In genomic region chr6:45884336-45884735, GRCh38 we compare ENCODE assay signal across 34 cellular contexts.
"Had no signal": no experiment of that assay in that cellular context is flagged by ENCODE, and none has a peak within 500 bp of the region (broad histone marks: within the 10 kb centered on the region; RNA-seq: fewer than 3 reads in every experiment).

No MANE protein-coding gene starts in this region.

- H3K9me3 Mint-ChIP-seq: activated B cell treated with CpG ODN at 0.5 μM for 24 hours; activated CD4-positive, alpha-beta memory T cell treated with anti-CD3 and anti-CD28 coated beads for 36 hours; activated CD8-positive, alpha-beta T cell treated with anti-CD3 and anti-CD28 coated beads for 36 hours; activated naive CD4-positive, alpha-beta T cell treated with anti-CD3 and anti-CD28 coated beads, Interleukin-2, amount 10 ng/mL, durations not matched to agents 7 days and 5 days; activated naive CD4-positive, alpha-beta T cell treated with anti-CD3 and anti-CD28 coated beads, Interleukin-2, amount 50 U/mL, for 24 hours; activated naive CD8-positive, alpha-beta T cell treated with anti-CD3 and anti-CD28 coated beads, Interleukin-2, amount 50 U/mL, for 24 hours; activated T-cell treated with anti-CD3 and anti-CD28 coated beads, Interleukin-2, amount 50 U/mL, for 4 hours; activated T-cell treated with anti-CD3 and anti-CD28 coated beads, Interleukin-2, amount 50 U/mL, for 72 hours; activated T-helper 2 cell treated with anti-CD3 and anti-CD28 coated beads, Interferon-gamma antibody, Interleukin-2, Interleukin-4, amounts not matched to agents 10 μg/mL and 5 μg/mL and 100 μg/mL, durations not matched to agents 14 hours and 24 hours and 36 hours; brain had no signal

- FAIRE-seq: TTC549 had no signal

- H3K4me1 Mint-ChIP-seq: activated B cell treated with CpG ODN at 0.5 μM for 24 hours; activated CD4-positive, alpha-beta T cell treated with anti-CD3 and anti-CD28 coated beads, Interleukin-2, amount 10 ng/mL, durations not matched to agents 24 days and 14 days; activated naive CD4-positive, alpha-beta T cell treated with anti-CD3 and anti-CD28 coated beads, Interleukin-2, amount 10 ng/mL, durations not matched to agents 7 days and 5 days; activated naive CD4-positive, alpha-beta T cell treated with anti-CD3 and anti-CD28 coated beads, Interleukin-2, amount 50 U/mL, for 24 hours; activated naive CD8-positive, alpha-beta T cell treated with anti-CD3 and anti-CD28 coated beads, Interleukin-2, amount 50 U/mL, for 24 hours had no signal

- DNase-seq: activated B cell treated with CpG ODN at 0.5 μM for 24 hours; activated CD4-positive, alpha-beta memory T cell treated with anti-CD3 and anti-CD28 coated beads for 36 hours; activated CD4-positive, alpha-beta T cell treated with anti-CD3 and anti-CD28 coated beads for 4 hours; activated CD4-positive, alpha-beta T cell treated with anti-CD3 and anti-CD28 coated beads, Interleukin-2, amount 10 ng/mL, durations not matched to agents 24 days and 14 days; activated CD4-positive, alpha-beta T cell treated with anti-CD3 and anti-CD28 coated beads, Interleukin-2, amount 50 U/mL, for 1 hour; activated CD4-positive, alpha-beta T cell treated with anti-CD3 and anti-CD28 coated beads, Interleukin-2, amount 50 U/mL, for 4 hours; activated CD4-positive, CD25-positive, alpha-beta regulatory T cell treated with anti-CD3 and anti-CD28 coated beads, Interleukin-2, amount 50 U/mL, for 72 hours; activated CD8-positive, alpha-beta memory T cell treated with anti-CD3 and anti-CD28 coated beads, Interleukin-2, amount 50 U/mL, for 4 hours; activated CD8-positive, alpha-beta T cell treated with anti-CD3 and anti-CD28 coated beads for 36 hours; activated effector memory CD4-positive, alpha-beta T cell treated with Interleukin-2 at 50 U/mL for 16 hours; activated gamma-delta T cell; activated naive CD4-positive, alpha-beta T cell treated with anti-CD3 and anti-CD28 coated beads, Interleukin-2, amount 10 ng/mL, durations not matched to agents 7 days and 5 days; activated naive CD4-positive, alpha-beta T cell treated with Interleukin-2 at 50 U/mL for 16 hours; activated naive CD8-positive, alpha-beta T cell treated with anti-CD3 and anti-CD28 coated beads, Interleukin-2, amount 10 ng/mL, durations not matched to agents 7 days and 5 days; activated naive CD8-positive, alpha-beta T cell treated with anti-CD3 and anti-CD28 coated beads, Interleukin-2, amount 50 U/mL, for 24 hours; activated T-cell treated with anti-CD3 and anti-CD28 coated beads for 4 hours; activated T-cell treated with anti-CD3 and anti-CD28 coated beads, Interleukin-2, amount 50 U/mL, for 1 hour; activated T-cell treated with anti-CD3 and anti-CD28 coated beads, Interleukin-2, amount 50 U/mL, for 4 hours; activated T-cell treated with anti-CD3 and anti-CD28 coated beads, Interleukin-2, amount 50 U/mL, for 72 hours; amygdala; anterior cingulate cortex; central memory CD4-positive, alpha-beta T cell; T-helper 1 cell; T-helper 2 cell; T-helper 9 cell; WERI-Rb-1 had no signal

- H3K4me3 ChIP-seq: ascending aorta had no signal

- H3K27ac ChIP-seq: ascending aorta, WERI-Rb-1 had no signal

- ATAC-seq: activated CD8-positive, alpha-beta T cell treated with anti-CD3 and anti-CD28 coated beads for 36 hours; activated naive CD8-positive, alpha-beta T cell treated with anti-CD3 and anti-CD28 coated beads, Interleukin-2, amount 50 U/mL, for 24 hours; activated T-cell treated with anti-CD3 and anti-CD28 coated beads, Interleukin-2, amount 50 U/mL, for 4 hours; activated T-cell treated with anti-CD3 and anti-CD28 coated beads, Interleukin-2, amount 50 U/mL, for 72 hours had no signal

- H3K36me3 Mint-ChIP-seq: activated CD4-positive, alpha-beta memory T cell treated with anti-CD3 and anti-CD28 coated beads for 36 hours; activated naive CD4-positive, alpha-beta T cell treated with anti-CD3 and anti-CD28 coated beads, Interleukin-2, amount 10 ng/mL, durations not matched to agents 7 days and 5 days; activated naive CD4-positive, alpha-beta T cell treated with anti-CD3 and anti-CD28 coated beads, Interleukin-2, amount 50 U/mL, for 24 hours; activated naive CD8-positive, alpha-beta T cell; activated naive CD8-positive, alpha-beta T cell treated with anti-CD3 and anti-CD28 coated beads, Interleukin-2, amount 10 ng/mL, durations not matched to agents 7 days and 5 days; brain had no signal

- H3K9me3 ChIP-seq: ascending aorta had no signal

- H3K27ac Mint-ChIP-seq: activated B cell treated with CpG ODN at 0.5 μM for 24 hours; activated CD4-positive, alpha-beta memory T cell treated with anti-CD3 and anti-CD28 coated beads for 36 hours; activated CD4-positive, alpha-beta T cell treated with anti-CD3 and anti-CD28 coated beads, Interleukin-2, amount 10 ng/mL, durations not matched to agents 24 days and 14 days; activated CD8-positive, alpha-beta T cell treated with anti-CD3 and anti-CD28 coated beads for 36 hours; activated naive CD4-positive, alpha-beta T cell treated with anti-CD3 and anti-CD28 coated beads, Interleukin-2, amount 10 ng/mL, durations not matched to agents 7 days and 5 days; activated naive CD4-positive, alpha-beta T cell treated with anti-CD3 and anti-CD28 coated beads, Interleukin-2, amount 50 U/mL, for 24 hours; activated naive CD8-positive, alpha-beta T cell; activated naive CD8-positive, alpha-beta T cell treated with anti-CD3 and anti-CD28 coated beads, Interleukin-2, amount 10 ng/mL, durations not matched to agents 7 days and 5 days; activated naive CD8-positive, alpha-beta T cell treated with anti-CD3 and anti-CD28 coated beads, Interleukin-2, amount 50 U/mL, for 24 hours; activated T-cell treated with anti-CD3 and anti-CD28 coated beads, Interleukin-2, amount 50 U/mL, for 72 hours; activated T-helper 2 cell treated with anti-CD3 and anti-CD28 coated beads, Interferon-gamma antibody, Interleukin-2, Interleukin-4, amounts not matched to agents 10 μg/mL and 5 μg/mL and 100 μg/mL, durations not matched to agents 14 hours and 24 hours and 36 hours; brain; T-helper 1 cell treated with Interleukin-12 subunit alpha and Interleukin-12 subunit beta and Interleukin-4 antibody, amounts not matched to agents 30 μg/mL and 1 μg/mL, for 36 hours; T-helper 2 cell treated with Interferon-gamma antibody and Interleukin-4, amounts not matched to agents 5 μg/mL and 100 μg/mL, for 36 hours had no signal

- H3K4me1 ChIP-seq: ascending aorta had no signal

- H3K4me3 Mint-ChIP-seq: activated B cell treated with CpG ODN at 0.5 μM for 24 hours; activated CD4-positive, alpha-beta memory T cell treated with anti-CD3 and anti-CD28 coated beads for 36 hours; activated CD4-positive, alpha-beta T cell treated with anti-CD3 and anti-CD28 coated beads, Interleukin-2, amount 10 ng/mL, durations not matched to agents 24 days and 14 days; activated CD8-positive, alpha-beta T cell treated with anti-CD3 and anti-CD28 coated beads for 36 hours; activated naive CD4-positive, alpha-beta T cell treated with anti-CD3 and anti-CD28 coated beads, Interleukin-2, amount 10 ng/mL, durations not matched to agents 7 days and 5 days; activated naive CD4-positive, alpha-beta T cell treated with anti-CD3 and anti-CD28 coated beads, Interleukin-2, amount 50 U/mL, for 24 hours; activated naive CD8-positive, alpha-beta T cell; activated naive CD8-positive, alpha-beta T cell treated with anti-CD3 and anti-CD28 coated beads, Interleukin-2, amount 10 ng/mL, durations not matched to agents 7 days and 5 days; activated naive CD8-positive, alpha-beta T cell treated with anti-CD3 and anti-CD28 coated beads, Interleukin-2, amount 50 U/mL, for 24 hours; activated T-cell treated with anti-CD3 and anti-CD28 coated beads, Interleukin-2, amount 50 U/mL, for 4 hours; activated T-cell treated with anti-CD3 and anti-CD28 coated beads, Interleukin-2, amount 50 U/mL, for 72 hours; brain; T-helper 1 cell treated with Interleukin-12 subunit alpha and Interleukin-12 subunit beta and Interleukin-4 antibody, amounts not matched to agents 30 μg/mL and 1 μg/mL, for 36 hours; T-helper 2 cell treated with Interferon-gamma antibody and Interleukin-4, amounts not matched to agents 5 μg/mL and 100 μg/mL, for 36 hours had no signal

- H3K27me3 ChIP-seq: ascending aorta had no signal

- H3K36me3 ChIP-seq: ascending aorta, WERI-Rb-1 had no signal
